ENCODE assay signal across 29 cellular contexts in the genomic region with DNA sequence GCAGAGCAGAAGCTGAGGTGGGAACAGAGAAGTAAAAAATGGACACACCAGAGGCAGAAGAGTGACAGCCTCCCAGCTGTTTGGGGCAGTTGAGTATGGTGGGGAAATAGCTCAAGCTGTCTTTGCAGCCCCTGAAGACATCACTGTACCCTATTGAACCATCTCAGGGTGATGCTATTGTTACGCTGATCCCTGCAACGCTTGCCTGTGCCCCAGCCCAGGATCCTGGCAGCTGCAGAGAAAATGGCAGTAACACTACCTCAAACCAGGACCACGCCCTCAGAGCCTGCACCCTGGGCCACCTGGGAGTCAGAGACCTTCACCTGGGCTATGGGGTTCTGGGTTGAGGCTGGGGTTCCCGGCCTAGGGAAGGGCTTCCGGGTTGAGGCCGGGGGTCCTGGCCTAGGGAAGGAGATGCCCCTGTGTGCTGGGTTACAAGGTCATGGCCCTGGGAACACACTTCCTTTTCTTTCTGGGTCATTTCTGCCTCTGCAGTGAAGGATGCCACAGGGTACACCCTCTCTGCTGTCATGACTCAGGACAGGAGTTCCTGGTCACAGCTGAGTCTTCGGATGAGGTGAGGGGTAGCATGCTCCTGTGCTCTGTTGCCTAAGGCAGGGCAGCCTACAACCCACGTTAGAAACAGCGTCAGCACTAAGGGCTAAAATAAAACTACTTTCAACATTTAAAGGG. TPM values are rescaled to one million over a fixed set of nuclear protein-coding genes. Genes with fewer than 3 reads are reported as not detected.
"Had no signal": no experiment of that assay in that cellular context is flagged by ENCODE, and none has a peak within 500 bp of the region (broad histone marks: within the 10 kb centered on the region; RNA-seq: fewer than 3 reads in every experiment).

No MANE protein-coding gene starts in this region.

- H3K4me3 ChIP-seq: coronary artery, heart right ventricle, left lung, lower lobe of right lung, ovary, testis, transverse colon had no signal

- H3K36me3 Mint-ChIP-seq: memory B cell, natural killer cell had no signal

- H3K27me3 ChIP-seq: left lung, ovary, testis, transverse colon had no signal

- H3K9me3 Mint-ChIP-seq: memory B cell; natural killer cell; neural crest cell; stimulated activated naive CD8-positive, alpha-beta T cell treated with anti-CD3 and anti-CD28 coated beads, Interleukin-15, Interleukin-2, amounts not matched to agents 100 ng/mL and 50 ng/mL, for 24 hours had no signal

- H3K27ac ChIP-seq: coronary artery, heart right ventricle, left lung, lower lobe of right lung, ovary, testis, transverse colon had no signal

- H3K27ac Mint-ChIP-seq: memory B cell; mesothelial cell of epicardium; natural killer cell; stimulated activated naive CD8-positive, alpha-beta T cell treated with anti-CD3 and anti-CD28 coated beads, Interleukin-15, Interleukin-2, amounts not matched to agents 100 ng/mL and 50 ng/mL, for 24 hours had no signal

- H3K4me3 Mint-ChIP-seq: memory B cell; mesothelial cell of epicardium; natural killer cell; neural crest cell; stimulated activated naive CD8-positive, alpha-beta T cell treated with anti-CD3 and anti-CD28 coated beads, Interleukin-15, Interleukin-2, amounts not matched to agents 100 ng/mL and 50 ng/mL, for 24 hours had no signal

- H3K4me1 ChIP-seq: heart right ventricle, left lung, lower lobe of right lung, testis, transverse colon had no signal

- H3K9me3 ChIP-seq: heart right ventricle, left lung, lower lobe of right lung, ovary, testis, transverse colon had no signal

- DNase-seq: effector CD4-positive, alpha-beta T cell; foreskin melanocyte; heart right ventricle; hypothalamus; islet precursor cell; left lung; lower lobe of right lung; natural killer cell; nucleus accumbens; ovary; right cardiac atrium; small intestine; stimulated activated CD4-positive, alpha-beta T cell treated with anti-CD3 and anti-CD28 coated beads, Interleukin-2, amount 100 ng/mL, for 48 hours; testis; transverse colon had no signal

- H3K4me1 Mint-ChIP-seq: memory B cell, mesothelial cell of epicardium, natural killer cell had no signal

- FAIRE-seq: small intestine had no signal

- H3K36me3 ChIP-seq: heart right ventricle, left lung, lower lobe of right lung, ovary, transverse colon had no signal

- ATAC-seq: heart right ventricle, left lung, lower lobe of right lung, right cardiac atrium had no signal

RNA-seq across cellular contexts. Expression of gene BSND, which starts 11.6 kb away (rescaled TPM):
- total RNA-seq: chondrocyte, dermis microvascular lymphatic vessel endothelial cell, glomerular endothelial cell, heart right ventricle, left lung, lower lobe of right lung, mucosa of gallbladder, myocyte, natural killer cell, neural crest cell, posterior vena cava, right cardiac atrium, subcutaneous adipose tissue, transverse colon, ureter had no signal
- polyA plus RNA-seq: esophagus, heart right ventricle, right cardiac atrium had no signal

RNA-seq across cellular contexts. Expression of gene PCSK9, which starts 29.0 kb away (rescaled TPM):
- total RNA-seq: natural killer cell, right cardiac atrium, subcutaneous adipose tissue had no signal

RNA-seq across cellular contexts. Expression of gene TMEM61, which starts 29.9 kb away (rescaled TPM):
- total RNA-seq: chondrocyte, glomerular endothelial cell, myocyte, natural killer cell, neural crest cell, right cardiac atrium, subcutaneous adipose tissue had no signal
